Comparison of ENCODE assay signal across 20 cellular contexts in the genomic region with DNA sequence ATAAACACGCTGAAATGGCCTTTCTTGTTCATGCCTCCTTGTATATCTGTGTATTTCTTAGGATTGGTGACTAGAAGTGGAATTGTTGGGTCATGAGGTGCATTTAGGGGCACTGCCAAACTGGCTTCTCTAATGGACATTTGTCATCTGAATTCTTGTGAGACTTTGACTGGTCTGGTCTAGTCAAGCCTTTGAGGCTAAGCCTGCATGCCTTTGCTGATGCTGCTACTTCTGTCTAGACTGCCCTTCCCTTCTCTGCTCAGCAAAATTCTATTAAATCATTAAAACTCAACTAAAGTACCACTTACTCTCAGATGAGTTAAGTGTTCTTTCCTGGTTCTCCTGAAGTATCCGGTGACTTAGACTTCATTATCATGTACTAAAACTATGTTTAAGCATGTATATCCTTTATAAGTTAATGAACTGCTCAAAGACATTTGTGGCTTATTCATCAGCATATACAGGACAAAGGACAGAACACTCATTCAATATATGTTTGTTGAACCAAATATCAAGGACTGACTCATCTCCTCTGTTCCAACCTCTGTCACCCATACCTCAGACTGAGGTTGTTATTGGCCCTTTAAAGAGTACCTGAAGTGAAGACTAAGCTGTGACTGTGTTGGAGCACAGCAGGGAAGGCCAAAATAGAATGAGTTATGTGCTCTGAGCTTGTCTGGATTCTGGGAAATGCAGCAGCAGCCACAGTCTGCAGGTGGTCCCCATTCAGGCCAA. TPM values are rescaled to one million over a fixed set of nuclear protein-coding genes. Genes with fewer than 3 reads are reported as not detected.
DNase-seq lines count a peak whose midpoint lies in the region; ATAC-seq, FAIRE-seq and TF ChIP-seq lines count a peak whose summit lies in the region.
"Had no signal": no experiment of that assay in that cellular context is flagged by ENCODE, and none has a peak within 500 bp of the region (broad histone marks: within the 10 kb centered on the region; RNA-seq: fewer than 3 reads in every experiment).

No MANE protein-coding gene starts in this region.

- no peak overlapping the region for H3K27ac Mint-ChIP-seq in activated CD4-positive, alpha-beta T cell treated with anti-CD3 and anti-CD28 coated beads for 36 hours
- H3K27ac Mint-ChIP-seq in HFFc6, result peak overlapping the region; percentile 54; the same call in 1 of the 2 replicates
- H3K27ac Mint-ChIP-seq: activated CD4-positive, alpha-beta memory T cell treated with anti-CD3 and anti-CD28 coated beads, Interleukin-2, amount 10 ng/mL, durations not matched to agents 7 days and 5 days; activated naive CD8-positive, alpha-beta T cell; natural killer cell treated with Interleukin-12 subunit alpha and Interleukin-12 subunit beta and Interleukin-15 and Interleukin-18, amount 100 ng/mL, for 72 hours; WTC11 had no signal

- no peak for TF ChIP-seq CTCF in HFFc6 (IDR thresholded peaks at IDR 0.05)
- TF ChIP-seq CTCF in astrocyte of the spinal cord (IDR thresholded peaks at IDR 0.05; ENCODE audit: low read depth, low read length), result no peak

- H3K27me3 Mint-ChIP-seq in activated CD4-positive, alpha-beta T cell treated with anti-CD3 and anti-CD28 coated beads for 36 hours, result no peaks in the 10 kb centered on the region
- no peaks in the 10 kb centered on the region; the same call in 1 of the 2 replicates for H3K27me3 Mint-ChIP-seq in HFFc6 (ENCODE audit: insufficient read depth)
- H3K27me3 Mint-ChIP-seq: activated CD4-positive, alpha-beta memory T cell treated with anti-CD3 and anti-CD28 coated beads, Interleukin-2, amount 10 ng/mL, durations not matched to agents 7 days and 5 days had no signal

- CTCF ChIA-PET in activated CD4-positive, alpha-beta T cell treated with anti-CD3 and anti-CD28 coated beads for 36 hours (lab: Charles Lee), result no interaction called here

- no peaks in the 10 kb centered on the region for H3K4me1 Mint-ChIP-seq in activated CD4-positive, alpha-beta T cell treated with anti-CD3 and anti-CD28 coated beads for 36 hours
- H3K4me1 Mint-ChIP-seq in HFFc6 (ENCODE audit: low read depth), result peaks cover 37% of the 10 kb centered on the region
- H3K4me1 Mint-ChIP-seq: activated CD4-positive, alpha-beta memory T cell treated with anti-CD3 and anti-CD28 coated beads, Interleukin-2, amount 10 ng/mL, durations not matched to agents 7 days and 5 days; WTC11 had no signal

- no peak overlapping the region for H3K4me3 Mint-ChIP-seq in activated CD4-positive, alpha-beta T cell treated with anti-CD3 and anti-CD28 coated beads for 36 hours
- no peak overlapping the region for H3K4me3 Mint-ChIP-seq in HFFc6
- H3K4me3 Mint-ChIP-seq: activated CD4-positive, alpha-beta memory T cell treated with anti-CD3 and anti-CD28 coated beads, Interleukin-2, amount 10 ng/mL, durations not matched to agents 7 days and 5 days; activated naive CD8-positive, alpha-beta T cell; activated T-cell treated with anti-CD3 and anti-CD28 coated beads, Interleukin-2, amount 50 U/mL, for 4 hours; natural killer cell treated with Interleukin-12 subunit alpha and Interleukin-12 subunit beta and Interleukin-15 and Interleukin-18, amount 100 ng/mL, for 72 hours; WTC11 had no signal

- no peak overlapping the region for H3K4me3 ChIP-seq in astrocyte of the spinal cord (ENCODE audit: low read depth, low read length)

- H3K36me3 Mint-ChIP-seq in activated CD4-positive, alpha-beta T cell treated with anti-CD3 and anti-CD28 coated beads for 36 hours (ENCODE audit: low read depth), result no peaks in the 10 kb centered on the region
- H3K36me3 Mint-ChIP-seq in HFFc6 (ENCODE audit: low read depth), result no peaks in the 10 kb centered on the region
- H3K36me3 Mint-ChIP-seq: activated naive CD8-positive, alpha-beta T cell; natural killer cell treated with Interleukin-12 subunit alpha and Interleukin-12 subunit beta and Interleukin-15 and Interleukin-18, amount 100 ng/mL, for 72 hours; WTC11 had no signal

- POLR2A ChIA-PET in activated CD4-positive, alpha-beta T cell treated with anti-CD3 and anti-CD28 coated beads for 36 hours (lab: Charles Lee), result no interaction called here

- H3K9me3 Mint-ChIP-seq in activated CD4-positive, alpha-beta T cell treated with anti-CD3 and anti-CD28 coated beads for 36 hours (ENCODE audit: low read depth), result no peaks in the 10 kb centered on the region
- H3K9me3 Mint-ChIP-seq in HFFc6, result no peaks in the 10 kb centered on the region
- H3K9me3 Mint-ChIP-seq: activated CD4-positive, alpha-beta memory T cell treated with anti-CD3 and anti-CD28 coated beads, Interleukin-2, amount 10 ng/mL, durations not matched to agents 7 days and 5 days; activated T-cell treated with anti-CD3 and anti-CD28 coated beads, Interleukin-2, amount 50 U/mL, for 4 hours; natural killer cell treated with Interleukin-12 subunit alpha and Interleukin-12 subunit beta and Interleukin-15 and Interleukin-18, amount 100 ng/mL, for 72 hours; WTC11 had no signal

- ATAC-seq in activated CD4-positive, alpha-beta T cell treated with anti-CD3 and anti-CD28 coated beads for 36 hours, result peak; percentile 30
- ATAC-seq in HG02884 (IDR thresholded peaks at IDR 0.05; ENCODE audit: unreplicated experiment), result no peak
- ATAC-seq: activated T-cell treated with anti-CD3 and anti-CD28 coated beads, Interleukin-2, amount 50 U/mL, for 4 hours had no signal

- in situ Hi-C loops in astrocyte of the spinal cord (cut with HindIII; ENCODE audit: low sequenced_read_pairs), result no loop called here

- no peak for FAIRE-seq in GM19239 (lab: Jason Lieb, UNC)

- no peak for DNase-seq in activated CD4-positive, alpha-beta T cell treated with anti-CD3 and anti-CD28 coated beads for 36 hours
- no peak for DNase-seq in activated CD4-positive, alpha-beta T cell treated with anti-CD3 and anti-CD28 coated beads, Interleukin-2, amount 50 U/mL, for 1 hour
- DNase-seq in HFFc6 (peak; percentile 12), astrocyte of the spinal cord (ENCODE audit: low read depth, low spot score) (peak; percentile 67), renal cortical epithelial cell (ENCODE audit: low read depth) (peak; percentile 47), NCI-H345 (lab: John Stamatoyannopoulos, UW) (no peak), GM19239 (ENCODE audit: insufficient read length, low spot score) (no peak)
- DNase-seq: activated CD4-positive, alpha-beta memory T cell treated with anti-CD3 and anti-CD28 coated beads, Interleukin-2, amount 10 ng/mL, durations not matched to agents 7 days and 5 days; activated T-cell treated with anti-CD3 and anti-CD28 coated beads, Interleukin-2, amount 50 U/mL, for 4 hours; brain microvascular endothelial cell; C1 segment of cervical spinal cord; cortex of kidney; NCI-H1048; NCI-H1930; NCI-H524 treated with DMSO at 0.1 percent for 48 hours; SIG-M5 had no signal

- intact Hi-C loops in activated CD4-positive, alpha-beta T cell treated with anti-CD3 and anti-CD28 coated beads for 36 hours (cut with DNase I, micrococcal nuclease), result no loop called here

RNA-seq across cellular contexts. Expression of gene TCEAL1, which starts 9.0 kb away (rescaled TPM):
- 1 to 10 TPM; 5.9 to 8.7 TPM for total RNA-seq in activated CD4-positive, alpha-beta T cell treated with anti-CD3 and anti-CD28 coated beads for 36 hours
- 10 to 100 TPM; 33.4 to 36.8 (median 35.9) TPM for total RNA-seq in HFFc6 (2021; fragmentation: NEBNext Ultra II Directional; extraction: Animal tissue kit (Norgen Biotek cat#: 25700))
- total RNA-seq in renal cortical epithelial cell, result 19.6 and 28.8 TPM in 2 replicates

RNA-seq across cellular contexts. Expression of gene TCEAL3, which starts 30.0 kb away (rescaled TPM):
- total RNA-seq in activated CD4-positive, alpha-beta T cell treated with anti-CD3 and anti-CD28 coated beads for 36 hours, result 1 to 10 TPM; 5.1 to 7.3 TPM
- 10 to 100 TPM; 54.3 to 75.5 (median 62.7) TPM for total RNA-seq in HFFc6 (2021; fragmentation: NEBNext Ultra II Directional; extraction: Animal tissue kit (Norgen Biotek cat#: 25700))
- total RNA-seq in renal cortical epithelial cell, result 5.4 and 10.4 TPM in 2 replicates

RNA-seq across cellular contexts. Expression of gene MORF4L2, which starts 48.7 kb away (rescaled TPM):
- 100 to 1,000 TPM; 239 to 257 TPM for total RNA-seq in activated CD4-positive, alpha-beta T cell treated with anti-CD3 and anti-CD28 coated beads for 36 hours
- total RNA-seq in HFFc6 (2021; fragmentation: NEBNext Ultra II Directional; extraction: Animal tissue kit (Norgen Biotek cat#: 25700)), result 100 to 1,000 TPM; 529 to 650 (median 569) TPM
- 614 and 1,078 TPM in 2 replicates for total RNA-seq in renal cortical epithelial cell

RNA-seq across cellular contexts. Expression of gene TCEAL4, which starts 52.5 kb away (rescaled TPM):
- total RNA-seq in activated CD4-positive, alpha-beta T cell treated with anti-CD3 and anti-CD28 coated beads for 36 hours, result 10 to 100 TPM; 17.1 to 18.5 TPM
- total RNA-seq in HFFc6 (2021; fragmentation: NEBNext Ultra II Directional; extraction: Animal tissue kit (Norgen Biotek cat#: 25700)), result 100 to 1,000 TPM in 5 of 6 experiments, 10 to 100 TPM in 1; 92.4 to 119 (median 118) TPM
- 30.2 and 66.4 TPM in 2 replicates for total RNA-seq in renal cortical epithelial cell

Comparison
In these comparisons a context has a peak if more than half of its experiments do, and no peak if none do; other contexts are left out.
1. DNase-seq: peak in HFFc6 (single experiment), astrocyte of the spinal cord (single experiment) and renal cortical epithelial cell (single experiment); none in activated CD4-positive, alpha-beta T cell treated with anti-CD3 and anti-CD28 coated beads for 36 hours (single experiment), activated CD4-positive, alpha-beta T cell treated with anti-CD3 and anti-CD28 coated beads, Interleukin-2, amount 50 U/mL, for 1 hour (single experiment), NCI-H345 (single experiment) and GM19239 (single experiment).